In genomic region chr2:143125647-143126046, GRCh38 we compare ENCODE assay signal across 25 cellular contexts. TPM values are rescaled to one million over a fixed set of nuclear protein-coding genes. Genes with fewer than 3 reads are reported as not detected.
DNase-seq lines count a peak whose midpoint lies in the region; ATAC-seq, FAIRE-seq and TF ChIP-seq lines count a peak whose summit lies in the region.
"Had no signal": no experiment of that assay in that cellular context is flagged by ENCODE, and none has a peak within 500 bp of the region (broad histone marks: within the 10 kb centered on the region; RNA-seq: fewer than 3 reads in every experiment).

No MANE protein-coding gene starts in this region.

- 11% methylated on average over 2 of the region's 2 CpGs for WGBS in K562 (ENCODE audit: insufficient coverage, low coverage, missing lambda C conversion rate)

- no TSS peak for BruUV-seq in K562 (replicated peaks; lab: Mats Ljungman, UMichigan)

- no peak overlapping the region for H3K27ac ChIP-seq in K562 (ENCODE audit: extremely low read depth, low read depth, low read length)
- H3K27ac ChIP-seq: C4-2B, GM23248 had no signal

- DNase-seq in activated T-cell treated with anti-CD3 and anti-CD28 coated beads, Interleukin-2, amount 50 U/mL, for 72 hours, result no peak
- DNase-seq in activated T-cell treated with anti-CD3 and anti-CD28 coated beads, Interleukin-2, amount 50 U/mL, for 1 hour, result no peak
- no peak for DNase-seq in K562 (ENCODE audit: extremely low read depth in 1 of 4, low spot score in 3 of 4)
- peak; percentile 23 for DNase-seq in smooth muscle cell of the brain vasculature (ENCODE audit: low read depth, low spot score)
- no peak for DNase-seq in SW480 (ENCODE audit: low spot score)
- no peak for DNase-seq in GM12892 (ENCODE audit: insufficient read length)
- no peak for DNase-seq in GM12891 (ENCODE audit: insufficient read length, low spot score)
- DNase-seq: activated CD8-positive, alpha-beta memory T cell treated with anti-CD3 and anti-CD28 coated beads for 24 hours; activated effector memory CD4-positive, alpha-beta T cell treated with anti-CD3 and anti-CD28 coated beads, Interleukin-2, amount 50 U/mL, for 16 hours; aorta; DMS79; glutamatergic neuron; GM23248; Kasumi-1; NCI-H1436 treated with DMSO at 0.1 percent for 48 hours; NCI-H2171; NCI-H748 treated with DMSO at 0.1 percent for 48 hours; T-cell had no signal

- H3K79me2 ChIP-seq in Loucy (ENCODE audit: insufficient read depth, low read length), result peaks cover 15% of the 10 kb centered on the region
- H3K79me2 ChIP-seq in K562 (ENCODE audit: control insufficient read depth, insufficient read depth, low read length), result 0 out of 3 replicates have a peak, but pooled peaks cover 5% of the 10 kb centered on the region

- H3K27ac Mint-ChIP-seq in activated T-cell treated with anti-CD3 and anti-CD28 coated beads, Interleukin-2, amount 50 U/mL, for 72 hours, result peak overlapping the region; percentile 94
- H3K27ac Mint-ChIP-seq: progenitor cell of endocrine pancreas had no signal

- no peak for TF ChIP-seq EP300 in K562 (IDR thresholded peaks at IDR 0.05; ENCODE audit: low read length)

- no peak for TF ChIP-seq RAD21 in K562 (CRISPR knock-in tag; conservative IDR thresholded peaks at IDR 0.05 in 1 of 2, IDR thresholded peaks at IDR 0.05 in 1 of 2)

- TF ChIP-seq CTCF in Loucy (conservative IDR thresholded peaks at IDR 0.05; ENCODE audit: low read length) (no peak), K562 (IDR thresholded peaks at IDR 0.05 in 2 of 3, conservative IDR thresholded peaks at IDR 0.05 in 1 of 3; ENCODE audit: insufficient read depth in 2 of 3, low read depth in 1 of 3, low read length in 3 of 3) (no peak)

- intact Hi-C loops in K562 (cut with micrococcal nuclease), result no loop called here

- TF ChIP-seq POLR2A in K562 (conservative IDR thresholded peaks at IDR 0.05) (no peak), GM12892 (IDR thresholded peaks at IDR 0.05; ENCODE audit: low read depth, low read length) (no peak), GM12891 (IDR thresholded peaks at IDR 0.05; ENCODE audit: low read depth, low read length) (no peak)

- FAIRE-seq in K562 (lab: Jason Lieb, UNC) (no peak), GM12892 (lab: Jason Lieb, UNC) (no peak), GM12891 (lab: Jason Lieb, UNC) (no peak)
- FAIRE-seq: urothelium cell line had no signal

- H4K20me1 ChIP-seq in Loucy (ENCODE audit: insufficient read depth, low read length, poor library complexity, severe bottlenecking) (peaks cover 6% of the 10 kb centered on the region), K562 (replicated peaks; ENCODE audit: control insufficient read depth, insufficient read depth, low read length) (no peaks in the 10 kb centered on the region)

- H3K9me2 ChIP-seq in Loucy (replicated peaks; ENCODE audit: low read depth, low read length), result no peaks in the 10 kb centered on the region

- peak overlapping the region; percentile 54 to 84 for H3K4me3 Mint-ChIP-seq in activated T-cell treated with anti-CD3 and anti-CD28 coated beads, Interleukin-2, amount 50 U/mL, for 72 hours

- no peaks in the 10 kb centered on the region for H3K27me3 ChIP-seq in Loucy (ENCODE audit: insufficient read depth, low read length, poor library complexity, severe bottlenecking)
- H3K27me3 ChIP-seq in K562 (ENCODE audit: control insufficient read depth in 2 of 2, insufficient read depth in 2 of 2, low read length in 2 of 2), result no peaks in the 10 kb centered on the region

- in situ Hi-C loops in K562 (cut with MboI), result no loop called here

- H3K4me3 ChIP-seq in Loucy (ENCODE audit: low read length, poor library complexity, severe bottlenecking) (no peak overlapping the region), K562 (no peak overlapping the region)
- H3K4me3 ChIP-seq: GM23248, skin epidermis had no signal

- H3K27me3 Mint-ChIP-seq in activated T-cell treated with anti-CD3 and anti-CD28 coated beads, Interleukin-2, amount 50 U/mL, for 72 hours (ENCODE audit: low read depth), result no peaks in the 10 kb centered on the region
- H3K27me3 Mint-ChIP-seq: progenitor cell of endocrine pancreas, T-cell had no signal

- H3K9ac ChIP-seq in Loucy (ENCODE audit: low read depth, low read length, poor library complexity, severe bottlenecking) (no peak overlapping the region), K562 (ENCODE audit: insufficient read depth in 1 of 2, low read depth in 2 of 2, low read length in 2 of 2) (no peak overlapping the region)
- H3K9ac ChIP-seq: GM23248 had no signal

- no peaks in the 10 kb centered on the region for H3K9me3 Mint-ChIP-seq in activated T-cell treated with anti-CD3 and anti-CD28 coated beads, Interleukin-2, amount 50 U/mL, for 72 hours
- H3K9me3 Mint-ChIP-seq: T-cell had no signal

- peak overlapping the region; percentile 58 for H3K4me2 ChIP-seq in Loucy (ENCODE audit: low read depth, low read length, poor library complexity, severe bottlenecking)
- no peak overlapping the region for H3K4me2 ChIP-seq in K562 (ENCODE audit: insufficient read depth, low read length)

- H3K9me3 ChIP-seq in Loucy (ENCODE audit: insufficient read depth, low read depth, low read length) (no peaks in the 10 kb centered on the region), K562 (replicated peaks; ENCODE audit: control insufficient read depth, insufficient read depth, low read depth, low read length) (no peaks in the 10 kb centered on the region)

- CTCF ChIA-PET in K562 (lab: Yijun Ruan, JAX; ENCODE audit: low intra/inter-chr PET ratio), result no interaction called here

- H3K36me3 Mint-ChIP-seq in activated T-cell treated with anti-CD3 and anti-CD28 coated beads, Interleukin-2, amount 50 U/mL, for 72 hours (ENCODE audit: insufficient read depth in 2 of 2), result peaks cover 0 to 1% of the 10 kb centered on the region in 2 donors
- H3K36me3 Mint-ChIP-seq: T-cell had no signal

- peaks cover 81% of the 10 kb centered on the region for H3K4me1 ChIP-seq in Loucy (ENCODE audit: insufficient read depth, low read length, poor library complexity, severe bottlenecking)
- no peaks in the 10 kb centered on the region for H3K4me1 ChIP-seq in K562 (replicated peaks in 1 of 2; ENCODE audit: control insufficient read depth in 2 of 2, insufficient read depth in 2 of 2, low read length in 2 of 2)

- H2AFZ ChIP-seq in Loucy (ENCODE audit: low read length) (no peak overlapping the region), K562 (ENCODE audit: low read depth, low read length) (no peak overlapping the region)
- H2AFZ ChIP-seq: GM23248 had no signal

- no peak for ATAC-seq in activated T-cell treated with anti-CD3 and anti-CD28 coated beads, Interleukin-2, amount 50 U/mL, for 72 hours (replicated peaks in 1 of 2)
- no peak for ATAC-seq in K562
- ATAC-seq: Right ventricle myocardium inferior, T-cell had no signal

- peaks cover 16% of the 10 kb centered on the region for H3K4me1 Mint-ChIP-seq in activated T-cell treated with anti-CD3 and anti-CD28 coated beads, Interleukin-2, amount 50 U/mL, for 72 hours (ENCODE audit: low read depth)

- no peaks in the 10 kb centered on the region for H3K36me3 ChIP-seq in Loucy (ENCODE audit: insufficient read depth, low read length)
- no peaks in the 10 kb centered on the region for H3K36me3 ChIP-seq in K562 (ENCODE audit: control insufficient read depth, insufficient read depth, low read length)

- H3F3A ChIP-seq in Loucy (ENCODE audit: low read depth), result peaks cover 6% of the 10 kb centered on the region; the same call in 1 of the 2 replicates

- POLR2A ChIA-PET in K562 (lab: Yijun Ruan, JAX), result no interaction called here

- no peaks in the 10 kb centered on the region for H3K9me1 ChIP-seq in K562 (ENCODE audit: control insufficient read depth, insufficient read depth, low read length)

TF ChIP-seq in K562, 482 proteins besides CTCF, POLR2A, EP300 and RAD21:
- TF ChIP-seq HDAC2 (IDR thresholded peaks at IDR 0.05), result no peak
- no peak for TF ChIP-seq MTA2 (IDR thresholded peaks at IDR 0.05; ENCODE audit: low read depth)
- no peak for TF ChIP-seq NR2C1 (IDR thresholded peaks at IDR 0.05)
- peak; percentile 62 for TF ChIP-seq NR2C1 (tag; IDR thresholded peaks at IDR 0.05)
- TF ChIP-seq RBM14 (IDR thresholded peaks at IDR 0.05; ENCODE audit: borderline replicate concordance, insufficient read depth, low read depth, low read length), result no peak
- TF ChIP-seq NFE2L1 (tag; IDR thresholded peaks at IDR 0.05; ENCODE audit: borderline replicate concordance, low read depth), result no peak

TF ChIP-seq in GM12891, 5 proteins besides CTCF, POLR2A, EP300 and RAD21:
- TF ChIP-seq PAX5 (IDR thresholded peaks at IDR 0.05; ENCODE audit: insufficient read depth, low read length, severe bottlenecking) (no peak), POLR2AphosphoS5 (IDR thresholded peaks at IDR 0.05; ENCODE audit: low read depth, low read length) (no peak), POU2F2 (IDR thresholded peaks at IDR 0.05; ENCODE audit: low read depth, low read length) (no peak), SPI1 (IDR thresholded peaks at IDR 0.05; ENCODE audit: low read depth, low read length) (no peak), TAF1 (IDR thresholded peaks at IDR 0.05; ENCODE audit: low read depth, low read length) (no peak)

RNA-seq across cellular contexts. Expression of gene ARHGAP15, which starts 3.6 kb away (rescaled TPM):
- 100 to 1,000 TPM in 1 of 2 donors, 10 to 100 TPM in 1; 94.6 to 111 TPM for total RNA-seq in activated T-cell treated with anti-CD3 and anti-CD28 coated beads, Interleukin-2, amount 50 U/mL, for 72 hours
- total RNA-seq in K562 (2011; cell fraction: chromatin; rRNA removed; ENCODE audit: low replicate concordance), result 0.76 and 3.6 TPM in 2 replicates
- total RNA-seq in K562 (2011; cell fraction: nucleolus; rRNA removed), result 0.66 and 0.83 TPM in 2 replicates
- total RNA-seq in K562 (2011; cell fraction: nucleoplasm; rRNA removed), result 0.95 and 0.99 TPM in 2 replicates
- total RNA-seq in K562 (2014; rRNA removed) (3.9 and 5.0 TPM in 2 replicates), K562 (2014; rRNA removed; fragmentation: Illumina TruSeq; extraction: Trizol) (8.9 and 9.3 TPM in 2 replicates), K562 (2015; rRNA removed; fragmentation: Illumina TruSeq; extraction: Trizol) (16.3 and 17.9 TPM in 2 replicates), K562 (2021) (4.2 and 5.1 TPM in 2 replicates)
- polyA plus RNA-seq in K562 (2011; rRNA removed) (0.77 and 1.5 TPM in 2 replicates), K562 (2014; fragmentation: Illumina TruSeq; extraction: Trizol) (6.1 and 7.6 TPM in 2 replicates), K562 (2014; fragmentation: Nextera tagmentation; extraction: Ambion mirVana) (10 to 100 TPM in 1 of 2 experiments, 1 to 10 TPM in 1; 8.9 to 12.6 TPM), K562 (2014; rRNA removed) (4.7 and 7.9 TPM in 2 replicates)
- polyA plus RNA-seq in K562 (2011; cell fraction: cytosol; rRNA removed), result 0.07 and 0.22 TPM in 2 replicates
- polyA plus RNA-seq in K562 (2011; cell fraction: nucleus; rRNA removed), result 0.39 and 0.57 TPM in 2 replicates
- 9.7 and 15.5 TPM in 2 replicates for polyA plus RNA-seq in K562 (2012)
- polyA minus RNA-seq in K562 (2011; rRNA and poly(A)+ RNA removed), result 1.3 and 5.1 TPM in 2 replicates
- 1.9 TPM in 1 of 2 replicates, not detected in the other for polyA minus RNA-seq in K562 (2011; cell fraction: cytosol; rRNA and poly(A)+ RNA removed)
- 2.7 and 3.0 TPM in 2 replicates for polyA minus RNA-seq in K562 (2011; cell fraction: nucleus; rRNA and poly(A)+ RNA removed)
- 71.4 TPM for polyA plus RNA-seq in GM12892 (2012; ENCODE audit: missing spikeins)
- 56.8 TPM for polyA plus RNA-seq in GM12891 (2012; ENCODE audit: low read depth, missing spikeins)
- total RNA-seq: GM23248, HT-29, progenitor cell of endocrine pancreas had no signal
- polyA plus RNA-seq: GM23248 had no signal

Comparison
In these comparisons a context has a peak if more than half of its experiments do, and no peak if none do; other contexts are left out.
1. RNA of gene ARHGAP15, which starts 3.6 kb away (total RNA-seq): 94.6 to 111 TPM in activated T-cell treated with anti-CD3 and anti-CD28 coated beads, Interleukin-2, amount 50 U/mL, for 72 hours; 0.66 to 17.9 TPM in K562; every median in the first group is over 4 times any median in the second.